Comparison of ENCODE assay signal across 9 cellular contexts in genomic region chr6:155493694-155494143, GRCh38. TPM values are rescaled to one million over a fixed set of nuclear protein-coding genes. Genes with fewer than 3 reads are reported as not detected.
DNase-seq lines count a peak whose midpoint lies in the region; ATAC-seq lines count a peak whose summit lies in the region.
"Had no signal": no experiment of that assay in that cellular context is flagged by ENCODE, and none has a peak within 500 bp of the region (broad histone marks: within the 10 kb centered on the region; RNA-seq: fewer than 3 reads in every experiment).

No MANE protein-coding gene starts in this region.

- peak; percentile 52 for DNase-seq in activated CD4-positive, alpha-beta T cell treated with anti-CD3 and anti-CD28 coated beads for 36 hours
- no peak for DNase-seq in activated CD4-positive, alpha-beta T cell treated with anti-CD3 and anti-CD28 coated beads, Interleukin-2, amount 50 U/mL, for 4 hours
- DNase-seq in NT2/D1 (ENCODE audit: low read depth, low spot score) (peak; percentile 9), epithelial cell of prostate (ENCODE audit: low read depth, low spot score) (peak; percentile 95), KG1 (lab: John Stamatoyannopoulos, UW) (no peak), head of caudate nucleus (no peak)

- no peak overlapping the region for H3K4me3 ChIP-seq in NT2/D1 (ENCODE audit: insufficient read length, low read depth)
- H3K4me3 ChIP-seq in rectal smooth muscle tissue (ENCODE audit: low read length): no peak overlapping the region

- H3K36me3 ChIP-seq in NT2/D1 (ENCODE audit: insufficient read depth, insufficient read length, low read length): no peaks in the 10 kb centered on the region
- H3K36me3 ChIP-seq in rectal smooth muscle tissue (ENCODE audit: control insufficient read depth, insufficient read depth, low read length): no peaks in the 10 kb centered on the region

- POLR2A ChIA-PET in activated CD4-positive, alpha-beta T cell treated with anti-CD3 and anti-CD28 coated beads for 36 hours (lab: Charles Lee): interaction anchor here (0.6 to 0.8 kb wide), 2 partner anchors 11 to 179 kb away, joined by 3 to 5 read pairs; no protein-coding TSS in a partner anchor

- H3K4me1 Mint-ChIP-seq in activated CD4-positive, alpha-beta T cell treated with anti-CD3 and anti-CD28 coated beads for 36 hours: peaks cover 22% of the 10 kb centered on the region

- H3K9me3 ChIP-seq in NT2/D1 (ENCODE audit: insufficient read depth, low read length): peaks cover 8% of the 10 kb centered on the region; the same call in 1 of the 2 replicates

- H3K4me1 ChIP-seq in NT2/D1 (ENCODE audit: insufficient read depth, insufficient read length) (no peaks in the 10 kb centered on the region), rectal smooth muscle tissue (ENCODE audit: control insufficient read depth, insufficient read depth, low read length) (peaks cover 3% of the 10 kb centered on the region)

- H3K9ac ChIP-seq in NT2/D1 (ENCODE audit: insufficient read length, low read depth): no peak overlapping the region
- H3K9ac ChIP-seq in rectal smooth muscle tissue (ENCODE audit: low read length): no peak overlapping the region

- H3K9me3 Mint-ChIP-seq in activated CD4-positive, alpha-beta T cell treated with anti-CD3 and anti-CD28 coated beads for 36 hours (ENCODE audit: low read depth): peaks cover 4% of the 10 kb centered on the region

- ATAC-seq in activated CD4-positive, alpha-beta T cell treated with anti-CD3 and anti-CD28 coated beads for 36 hours: peak; percentile 85
- peak; percentile 84 for ATAC-seq in HG02678 (IDR thresholded peaks at IDR 0.05; ENCODE audit: unreplicated experiment)

- CTCF ChIA-PET in activated CD4-positive, alpha-beta T cell treated with anti-CD3 and anti-CD28 coated beads for 36 hours (lab: Charles Lee): no interaction called here

- H3K27me3 ChIP-seq in NT2/D1 (ENCODE audit: insufficient read depth, insufficient read length) (no peaks in the 10 kb centered on the region), rectal smooth muscle tissue (ENCODE audit: control insufficient read depth, insufficient read depth, low read length) (no peaks in the 10 kb centered on the region)

- intact Hi-C loops in activated CD4-positive, alpha-beta T cell treated with anti-CD3 and anti-CD28 coated beads for 36 hours (cut with DNase I, micrococcal nuclease): loop anchor here in 1 of 2 experiments (2.0 kb wide), 1 partner anchor 75 kb away; no protein-coding TSS in a partner anchor
- intact Hi-C loops in head of caudate nucleus (cut with DNase I): no loop called here

- no peaks in the 10 kb centered on the region for H3K27me3 Mint-ChIP-seq in activated CD4-positive, alpha-beta T cell treated with anti-CD3 and anti-CD28 coated beads for 36 hours

- H3K27ac Mint-ChIP-seq in activated CD4-positive, alpha-beta T cell treated with anti-CD3 and anti-CD28 coated beads for 36 hours: no peak overlapping the region

- H3K36me3 Mint-ChIP-seq in activated CD4-positive, alpha-beta T cell treated with anti-CD3 and anti-CD28 coated beads for 36 hours (ENCODE audit: low read depth): no peaks in the 10 kb centered on the region
- H3K36me3 Mint-ChIP-seq: brain had no signal

- H3K4me3 Mint-ChIP-seq in activated CD4-positive, alpha-beta T cell treated with anti-CD3 and anti-CD28 coated beads for 36 hours: no peak overlapping the region
- H3K4me3 Mint-ChIP-seq: brain had no signal

- H3K27ac ChIP-seq in epithelial cell of prostate (peak overlapping the region; percentile 75), rectal smooth muscle tissue (ENCODE audit: low read depth, low read length) (peak overlapping the region; percentile 44)

RNA-seq across cellular contexts. Expression of gene NOX3, which starts 38.1 kb away (rescaled TPM):
- not detected for total RNA-seq in activated CD4-positive, alpha-beta T cell treated with anti-CD3 and anti-CD28 coated beads for 36 hours

Comparison
In these comparisons a context has a peak if more than half of its experiments do, and no peak if none do; other contexts are left out.
1. DNase-seq: peak in activated CD4-positive, alpha-beta T cell treated with anti-CD3 and anti-CD28 coated beads for 36 hours (single experiment), NT2/D1 (single experiment) and epithelial cell of prostate (single experiment); none in activated CD4-positive, alpha-beta T cell treated with anti-CD3 and anti-CD28 coated beads, Interleukin-2, amount 50 U/mL, for 4 hours (0 of 2), KG1 (single experiment) and head of caudate nucleus (0 of 42).